Comparison of ENCODE assay signal across 8 cellular contexts in the genomic region with DNA sequence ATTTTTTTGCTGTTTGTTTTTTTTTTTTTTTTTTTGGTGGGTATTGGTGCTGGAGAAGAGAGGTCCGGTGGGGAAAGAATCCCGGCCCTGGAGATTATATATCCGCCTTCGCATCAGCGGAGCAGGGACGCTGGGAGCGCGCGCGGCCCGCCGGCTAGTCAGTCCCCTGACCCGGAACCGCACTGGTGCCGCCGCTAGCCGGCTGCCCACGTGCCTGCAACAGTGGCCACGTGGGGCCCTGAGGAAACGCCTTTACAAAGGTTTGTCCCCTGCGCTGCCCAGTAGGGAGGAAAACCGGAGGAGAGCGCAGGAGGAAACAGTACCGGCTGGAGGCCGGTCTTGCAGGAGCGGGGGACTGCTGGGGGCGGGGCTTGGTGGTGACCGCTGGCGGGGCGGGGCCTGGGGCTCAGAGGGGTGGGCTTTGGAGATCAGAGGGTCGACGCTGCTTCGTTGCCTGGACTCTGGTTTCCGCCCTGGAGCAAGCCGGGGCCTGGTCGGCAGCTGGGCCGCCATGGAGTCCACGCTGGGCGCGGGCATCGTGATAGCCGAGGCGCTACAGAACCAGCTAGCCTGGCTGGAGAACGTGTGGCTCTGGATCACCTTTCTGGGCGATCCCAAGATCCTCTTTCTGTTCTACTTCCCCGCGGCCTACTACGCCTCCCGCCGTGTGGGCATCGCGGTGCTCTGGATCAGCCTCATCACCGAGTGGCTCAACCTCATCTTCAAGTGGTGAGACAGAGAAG. TPM values are rescaled to one million over a fixed set of nuclear protein-coding genes. Genes with fewer than 3 reads are reported as not detected.
DNase-seq lines count a peak whose midpoint lies in the region; TF ChIP-seq lines count a peak whose summit lies in the region.

A gene with protein sequence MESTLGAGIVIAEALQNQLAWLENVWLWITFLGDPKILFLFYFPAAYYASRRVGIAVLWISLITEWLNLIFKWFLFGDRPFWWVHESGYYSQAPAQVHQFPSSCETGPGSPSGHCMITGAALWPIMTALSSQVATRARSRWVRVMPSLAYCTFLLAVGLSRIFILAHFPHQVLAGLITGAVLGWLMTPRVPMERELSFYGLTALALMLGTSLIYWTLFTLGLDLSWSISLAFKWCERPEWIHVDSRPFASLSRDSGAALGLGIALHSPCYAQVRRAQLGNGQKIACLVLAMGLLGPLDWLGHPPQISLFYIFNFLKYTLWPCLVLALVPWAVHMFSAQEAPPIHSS (plus strand): TSS at position 281 of the 743 bp plus-strand sequence. CDS start 231 bp downstream, at position 512.

- peaks cover 27% of the 10 kb centered on the region for H3F3A ChIP-seq in MM.1S (ENCODE audit: insufficient read depth, low read length)

- H2BK15ac ChIP-seq in neuronal stem cell (ENCODE audit: low read length): peak within 1 kb of the TSS; percentile 91

- peak within 1 kb of the TSS; percentile 82 for H2BK5ac ChIP-seq in neuronal stem cell (ENCODE audit: low read length)

- DNase-seq in H7 (peak; percentile 100), MM.1S (peak; percentile 97), SJCRH30 (peak; percentile 99), foreskin melanocyte (peak; percentile 97), neuronal stem cell (ENCODE audit: low spot score) (peak; percentile 96)
- peak; percentile 82 for DNase-seq in activated naive CD4-positive, alpha-beta T cell treated with Interleukin-2 at 50 U/mL for 16 hours

- no peaks in the 10 kb centered on the region for H3K36me3 ChIP-seq in ES-I3 (ENCODE audit: insufficient read depth, low read length)
- H3K36me3 ChIP-seq in H7 (replicated peaks; ENCODE audit: control insufficient read depth, insufficient read depth, low read length): peaks cover 13% of the 10 kb centered on the region
- H3K36me3 ChIP-seq in MM.1S (replicated peaks; ENCODE audit: insufficient read depth, low read length): no peaks in the 10 kb centered on the region
- peaks cover 6% of the 10 kb centered on the region for H3K36me3 ChIP-seq in SJCRH30
- peaks cover 15 to 28% of the 10 kb centered on the region in 2 donors for H3K36me3 ChIP-seq in neuronal stem cell (replicated peaks in 1 of 2; ENCODE audit: control insufficient read depth in 2 of 2, insufficient read depth in 2 of 2, low read length in 2 of 2)

- peak within 1 kb of the TSS; percentile 90 for H2BK120ac ChIP-seq in neuronal stem cell (ENCODE audit: low read depth, low read length)

- peak within 1 kb of the TSS; percentile 96 for H3K4me2 ChIP-seq in MM.1S (ENCODE audit: low read depth, low read length)
- H3K4me2 ChIP-seq in neuronal stem cell (ENCODE audit: insufficient read depth, low read length, poor library complexity, severe bottlenecking): peak within 1 kb of the TSS; percentile 76

- H3K79me1 ChIP-seq in neuronal stem cell (ENCODE audit: low read depth, low read length): peaks cover 1% of the 10 kb centered on the region

- WGBS in neuronal stem cell (ENCODE audit: extremely low coverage in 2 of 2, insufficient read length in 2 of 2, insufficient replicate concordance in 1 of 2), 2 donors: no CpG with 5 or more reads among the region's 53 CpGs

- peak within 1 kb of the TSS; percentile 88 for H3K9ac ChIP-seq in ES-I3 (ENCODE audit: low read depth, low read length)
- H3K9ac ChIP-seq in MM.1S (ENCODE audit: low read length): peak within 1 kb of the TSS; percentile 80
- H3K9ac ChIP-seq in neuronal stem cell (ENCODE audit: low read depth, low read length, poor library complexity): peak within 1 kb of the TSS; percentile 96

- H2AFZ ChIP-seq in MM.1S (ENCODE audit: low read length) (peak within 1 kb of the TSS; percentile 98), neuronal stem cell (ENCODE audit: low read length) (peak within 1 kb of the TSS; percentile 83)

- TF ChIP-seq CTCF in MM.1S (IDR thresholded peaks at IDR 0.05; ENCODE audit: low read length) (no peak), subcutaneous adipose tissue (IDR thresholded peaks at IDR 0.05; ENCODE audit: low read depth) (no peak)

- H3K23ac ChIP-seq in neuronal stem cell (ENCODE audit: low read depth, low read length, poor library complexity): peak within 1 kb of the TSS; percentile 99

- peaks cover 42% of the 10 kb centered on the region for H3K79me2 ChIP-seq in MM.1S (ENCODE audit: low read length)

- peak within 1 kb of the TSS; percentile 92 for H4K91ac ChIP-seq in neuronal stem cell (ENCODE audit: low read depth, low read length, poor library complexity)

- H2BK12ac ChIP-seq in neuronal stem cell (ENCODE audit: low read length): peak within 1 kb of the TSS; percentile 70

- peak within 1 kb of the TSS; percentile 65 for H4K8ac ChIP-seq in neuronal stem cell (ENCODE audit: low read depth, low read length)

- H2AK5ac ChIP-seq in neuronal stem cell (ENCODE audit: low read depth, low read length): peak within 1 kb of the TSS; percentile 92

- H3K27me3 ChIP-seq in H7 (ENCODE audit: control insufficient read depth, insufficient read depth, low read length) (no peaks in the 10 kb centered on the region), MM.1S (replicated peaks; ENCODE audit: insufficient read depth, low read length) (no peaks in the 10 kb centered on the region), SJCRH30 (no peaks in the 10 kb centered on the region), neuronal stem cell (ENCODE audit: control insufficient read depth in 3 of 3, insufficient read depth in 3 of 3, low read depth in 1 of 3, low read length in 3 of 3) (no peaks in the 10 kb centered on the region)

- H3K9me3 ChIP-seq in ES-I3 (ENCODE audit: control insufficient read depth, insufficient read depth, low read length) (no peaks in the 10 kb centered on the region), MM.1S (replicated peaks; ENCODE audit: insufficient read depth, low read length) (no peaks in the 10 kb centered on the region), SJCRH30 (replicated peaks) (no peaks in the 10 kb centered on the region), neuronal stem cell (replicated peaks in 1 of 2; ENCODE audit: control insufficient read depth in 2 of 2, insufficient read depth in 1 of 2, low read depth in 1 of 2, low read length in 2 of 2) (no peaks in the 10 kb centered on the region)

- H3K9me2 ChIP-seq in MM.1S (replicated peaks; ENCODE audit: insufficient read depth, low read length): no peaks in the 10 kb centered on the region

- H3K27ac ChIP-seq in MM.1S (ENCODE audit: low read length) (peak within 1 kb of the TSS; percentile 75; the same call in 1 of the 2 replicates), SJCRH30 (peak within 1 kb of the TSS; percentile 86), neuronal stem cell (replicated peaks; ENCODE audit: low read length) (peak within 1 kb of the TSS; percentile 97)

- peak within 1 kb of the TSS; percentile 98 for H3K18ac ChIP-seq in neuronal stem cell (ENCODE audit: low read length)

- H3K14ac ChIP-seq in neuronal stem cell (ENCODE audit: low read length): peak within 1 kb of the TSS; percentile 94

- peak within 1 kb of the TSS; percentile 53 for H3K4ac ChIP-seq in neuronal stem cell (ENCODE audit: low read length)

- H3K4me1 ChIP-seq in ES-I3 (ENCODE audit: insufficient read depth, low read length) (peaks cover 15% of the 10 kb centered on the region), MM.1S (ENCODE audit: low read length) (peaks cover 11% of the 10 kb centered on the region), SJCRH30 (peaks cover 5% of the 10 kb centered on the region; the same call in 1 of the 2 replicates), neuronal stem cell (ENCODE audit: control insufficient read depth in 2 of 2, insufficient read depth in 1 of 2, low read depth in 1 of 2, low read length in 2 of 2) (peaks cover 9 to 10% of the 10 kb centered on the region in 2 donors)

- H3K4me3 ChIP-seq in H7 (ENCODE audit: insufficient read depth, low read depth, low read length) (peak within 1 kb of the TSS; percentile 87), MM.1S (ENCODE audit: low read length) (peak within 1 kb of the TSS; percentile 94), SJCRH30 (peak within 1 kb of the TSS; percentile 72), neuronal stem cell (ENCODE audit: low read length in 2 of 2) (peak within 1 kb of the TSS; percentile 73 to 91)

- no peaks in the 10 kb centered on the region for H4K20me1 ChIP-seq in MM.1S (ENCODE audit: insufficient read depth, low read length)

RNA-seq across cellular contexts. Expression of the gene that starts here (rescaled TPM):
- total RNA-seq in H7 (2014; rRNA removed; shearing (Covaris generic)): 94.0 and 104 TPM in 2 replicates
- total RNA-seq in SJCRH30 (2014; rRNA removed; shearing (Covaris generic)): 34.6 and 37.3 TPM in 2 replicates
- 126 TPM for polyA plus RNA-seq in neuronal stem cell (2013, experiment 1 of 2)
- 131 TPM for polyA plus RNA-seq in neuronal stem cell (2013, experiment 2 of 2)
- total RNA-seq in subcutaneous adipose tissue: 10 to 100 TPM; 30.6 to 39.9 (median 35.7) TPM

Comparison
In these comparisons a context has a peak if more than half of its experiments do, and no peak if none do; other contexts are left out.
1. Peak in every context shown above with its lines: DNase-seq, H3K4me3 ChIP-seq and H3K27ac ChIP-seq.